ENCODE assay signal across 29 cellular contexts in the genomic region with DNA sequence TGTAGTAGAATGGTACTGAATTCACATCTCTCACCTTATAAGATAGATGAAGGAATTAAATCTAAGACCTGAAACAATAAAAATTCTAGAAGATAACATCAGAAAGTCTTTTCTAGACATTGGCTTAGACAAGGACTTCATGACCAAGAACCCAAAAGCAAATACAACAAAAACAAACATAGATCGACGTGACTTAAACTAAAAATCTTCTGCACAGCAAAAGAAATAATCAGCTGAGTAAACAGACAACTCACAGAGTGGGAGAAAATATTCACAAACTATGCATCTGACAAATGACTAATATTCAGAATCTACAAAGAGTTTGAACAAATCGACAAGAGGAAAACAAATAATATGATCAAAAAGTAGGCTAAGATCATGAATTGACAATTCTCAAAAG. TPM values are rescaled to one million over a fixed set of nuclear protein-coding genes. Genes with fewer than 3 reads are reported as not detected.
A peak's percentile ranks its signal among the peaks of the same experiment; 100 is the strongest.
DNase-seq lines count a peak whose midpoint lies in the region; ATAC-seq, FAIRE-seq and TF ChIP-seq lines count a peak whose summit lies in the region.
"Had no signal": no experiment of that assay in that cellular context is flagged by ENCODE, and none has a peak within 500 bp of the region (broad histone marks: within the 10 kb centered on the region; RNA-seq: fewer than 3 reads in every experiment).

No MANE protein-coding gene starts in this region.

- POLR2A ChIA-PET in A549 (lab: Yijun Ruan, JAX) = no interaction called here
- POLR2A ChIA-PET in PC-3 (lab: Charles Lee; ENCODE audit: unreplicated experiment) = no interaction called here

- peak overlapping the region; percentile 1 to 8; a peak in 1 of 6 replicates for H3K27ac ChIP-seq in A549
- H3K27ac ChIP-seq in PC-3 (ENCODE audit: low read length) = peak overlapping the region; percentile 26
- H3K27ac ChIP-seq in small intestine (ENCODE audit: low read depth in 1 of 2, low read length in 1 of 2) = no peak overlapping the region
- H3K27ac ChIP-seq: 22Rv1, BLaER1 had no signal

- no peaks in the 10 kb centered on the region for H3K79me2 ChIP-seq in PC-3 (ENCODE audit: low read length)

- TF ChIP-seq POLR2A in A549 (IDR thresholded peaks at IDR 0.05; ENCODE audit: low read length) = no peak

- H3K4me1 ChIP-seq in A549 = peaks cover 16% of the 10 kb centered on the region; the same call in 2 of the 3 replicates
- peaks cover 14% of the 10 kb centered on the region for H3K4me1 ChIP-seq in PC-3 (ENCODE audit: insufficient read depth, low read length)
- H3K4me1 ChIP-seq in small intestine (ENCODE audit: control insufficient read depth in 2 of 2, insufficient read depth in 1 of 2, low read depth in 1 of 2, low read length in 1 of 2) = no peaks in the 10 kb centered on the region
- H3K4me1 ChIP-seq: BE2C, BLaER1 had no signal

- FAIRE-seq in A549 (lab: Jason Lieb, UNC) = no peak
- FAIRE-seq in small intestine (lab: Jason Lieb, UNC) = peak; percentile 26
- FAIRE-seq: GM12878, GM12892 had no signal

- intact Hi-C loops in PC-3 (cut with micrococcal nuclease) = loop anchor here (5.0 kb wide), 2 partner anchors 39 to 184 kb away; partner anchors contain the start of genes UGT2A3 and UGT2B7

- CTCF ChIA-PET in A549 (lab: Yijun Ruan, JAX) (no interaction called here), PC-3 (lab: Charles Lee) (no interaction called here)

- TF ChIP-seq EP300 in A549 (IDR thresholded peaks at IDR 0.05) = no peak; a peak in 1 of 5 replicates

- H3K4me3 ChIP-seq in A549 (no peak overlapping the region), PC-3 (ENCODE audit: low read length) (no peak overlapping the region), small intestine (ENCODE audit: low read depth in 1 of 2, low read length in 2 of 2) (no peak overlapping the region)
- H3K4me3 ChIP-seq: BLaER1, GM12878 had no signal

- no peaks in the 10 kb centered on the region for H3K36me3 ChIP-seq in PC-3 (ENCODE audit: low read depth, low read length)
- H3K36me3 ChIP-seq in small intestine (ENCODE audit: control insufficient read depth in 2 of 2, insufficient read depth in 2 of 2, low read length in 2 of 2) = no peaks in the 10 kb centered on the region
- H3K36me3 ChIP-seq: BE2C, BLaER1 had no signal

- H3K9me3 ChIP-seq in A549 (no peaks in the 10 kb centered on the region; the same call in 2 of the 3 replicates), PC-3 (ENCODE audit: low read length) (no peaks in the 10 kb centered on the region), small intestine (ENCODE audit: control insufficient read depth, low read depth) (no peaks in the 10 kb centered on the region)
- H3K9me3 ChIP-seq: BE2C, BLaER1 had no signal

- H3K4me2 ChIP-seq in A549 = no peak overlapping the region
- peak overlapping the region; percentile 13; the same call in 1 of the 2 replicates for H3K4me2 ChIP-seq in PC-3 (ENCODE audit: low read length)
- H3K4me2 ChIP-seq: BLaER1 had no signal

- TF ChIP-seq RAD21 in A549 (conservative IDR thresholded peaks at IDR 0.05 in 1 of 2, IDR thresholded peaks at IDR 0.05 in 1 of 2) = no peak

- ATAC-seq in A549 = no peak
- ATAC-seq in PC-3 = peak; percentile 92
- ATAC-seq: GM12878 had no signal

- no peaks in the 10 kb centered on the region for H4K20me1 ChIP-seq in PC-3 (ENCODE audit: low read length)
- H4K20me1 ChIP-seq: BLaER1 had no signal

- TF ChIP-seq CTCF in A549 (IDR thresholded peaks at IDR 0.05) (no peak), PC-3 (conservative IDR thresholded peaks at IDR 0.05; ENCODE audit: low read depth, low read length) (no peak)

- H3F3A ChIP-seq in PC-3 (ENCODE audit: low read length, unreplicated experiment) = no peaks in the 10 kb centered on the region

- H2AFZ ChIP-seq in PC-3 (ENCODE audit: low read length) = no peak overlapping the region

- no peak overlapping the region for H3K9ac ChIP-seq in PC-3 (ENCODE audit: low read length)
- H3K9ac ChIP-seq: BLaER1 had no signal

- no TSS peak for BruUV-seq in PC-3 (replicated peaks; lab: Mats Ljungman, UMichigan)

- H3K27me3 ChIP-seq in PC-3 (ENCODE audit: low read length) (no peaks in the 10 kb centered on the region), small intestine (ENCODE audit: control insufficient read depth in 2 of 2, insufficient read depth in 2 of 2, low read length in 2 of 2) (no peaks in the 10 kb centered on the region)
- H3K27me3 ChIP-seq: BE2C, BLaER1 had no signal

- no peaks in the 10 kb centered on the region for H3K9me2 ChIP-seq in PC-3 (replicated peaks; ENCODE audit: low read length)

- WGBS in A549 (ENCODE audit: missing lambda C conversion rate) = 8% methylated on average over 3 of the region's 3 CpGs
- 75 to 92% (median 88%) methylated on average over 3 of the region's 3 CpGs for WGBS in small intestine, 3 donors

- peak in 1 of 2 experiments; percentile 16 for DNase-seq in A549 (ENCODE audit: low read depth in 1 of 2, low spot score in 1 of 2)
- DNase-seq in PC-3 = peak; percentile 74
- DNase-seq in small intestine = no peak
- DNase-seq in NCI-H1092 (lab: John Stamatoyannopoulos, UW) = no peak
- DNase-seq in SHP77 treated with DMSO at 0.1 percent for 48 hours (lab: John Stamatoyannopoulos, UW) = no peak
- DNase-seq: ACHN; BE2C; C1 segment of cervical spinal cord; CD4-positive, alpha-beta memory T cell; CD4-positive, CD25-positive, alpha-beta regulatory T cell; CD8-positive, alpha-beta memory T cell; COR-L47; DMS 273 treated with DMSO at 0.1 percent for 48 hours; DMS153; DMS53; DMS79; DND-41; EL; GDM1 had no signal

TF ChIP-seq in A549, 52 proteins besides CTCF, POLR2A, EP300 and RAD21:
- TF ChIP-seq, protein P1, sequence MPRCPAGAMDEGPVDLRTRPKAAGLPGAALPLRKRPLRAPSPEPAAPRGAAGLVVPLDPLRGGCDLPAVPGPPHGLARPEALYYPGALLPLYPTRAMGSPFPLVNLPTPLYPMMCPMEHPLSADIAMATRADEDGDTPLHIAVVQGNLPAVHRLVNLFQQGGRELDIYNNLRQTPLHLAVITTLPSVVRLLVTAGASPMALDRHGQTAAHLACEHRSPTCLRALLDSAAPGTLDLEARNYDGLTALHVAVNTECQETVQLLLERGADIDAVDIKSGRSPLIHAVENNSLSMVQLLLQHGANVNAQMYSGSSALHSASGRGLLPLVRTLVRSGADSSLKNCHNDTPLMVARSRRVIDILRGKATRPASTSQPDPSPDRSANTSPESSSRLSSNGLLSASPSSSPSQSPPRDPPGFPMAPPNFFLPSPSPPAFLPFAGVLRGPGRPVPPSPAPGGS (IDR thresholded peaks at IDR 0.05) = peak; percentile 36; the same call in 1 of the 3 replicates
- TF ChIP-seq MYC (IDR thresholded peaks at IDR 0.05; ENCODE audit: borderline replicate concordance, low read length) = no peak
- TF ChIP-seq PHF8 (IDR thresholded peaks at IDR 0.05; ENCODE audit: borderline replicate concordance, low read depth) = no peak
- peak; percentile 71; the same call in 1 of the 2 replicates for TF ChIP-seq GATA3 (IDR thresholded peaks at IDR 0.05; ENCODE audit: borderline replicate concordance)
- TF ChIP-seq JUNB (IDR thresholded peaks at IDR 0.05) = 0 out of 2 replicates have a peak, but pooled peaks have one; percentile 16
TF ChIP-seq in A549: peak in this region for 3.

RNA-seq across cellular contexts. Expression of gene UGT2A3, which starts 38.8 kb away (rescaled TPM):
- 0.56 and 0.59 TPM in 2 replicates for polyA plus RNA-seq in A549 (2011; rRNA removed)
- 0.04 TPM in 2 replicates for polyA plus RNA-seq in A549 (2012; cell fraction: cytosol; rRNA removed)
- 0.02 and 0.05 TPM in 2 replicates for polyA plus RNA-seq in A549 (2012; cell fraction: nucleus; rRNA removed)
- polyA plus RNA-seq in A549 (2017; fragmentation: RNase III; extraction: RNeasy Plus Mini Kit Qiagen cat#74134 plus additional on column Dnase treatment) = 0.24 to 0.37 TPM (median 0.25 TPM) in 3 replicates
- 0.10 and 0.29 TPM in 2 replicates for polyA minus RNA-seq in A549 (2011; rRNA and poly(A)+ RNA removed)
- total RNA-seq in PC-3 (2014; rRNA removed) = not detected in 2 replicates
- polyA plus RNA-seq in small intestine = 100 to 1,000 TPM in 1 of 3 donors, 10 to 100 TPM in 2; 41.2 to 102 (median 90.0) TPM
- total RNA-seq: A172; A673; CD4-positive, alpha-beta memory T cell; CD4-positive, CD25-positive, alpha-beta regulatory T cell; CD8-positive, alpha-beta memory T cell; Daoy; G401 had no signal
- polyA plus RNA-seq: AG04450; CD14-positive monocyte; CD4-positive, alpha-beta memory T cell; CD4-positive, CD25-positive, alpha-beta regulatory T cell; CD8-positive, alpha-beta memory T cell had no signal

Comparison
In these comparisons a context has a peak if more than half of its experiments do, and no peak if none do; other contexts are left out.
1. H3K27ac ChIP-seq: peak in A549 (2 of 2) and PC-3 (single experiment); none in small intestine (0 of 2).
2. RNA of gene UGT2A3, which starts 38.8 kb away (polyA plus RNA-seq): 41.2 to 102 TPM in small intestine; 0.02 to 0.59 TPM in A549; every median in the first group is over 10 times any median in the second.